ENCODE assay signal across 17 cellular contexts in genomic region chr20:58833921-58834320, GRCh38. TPM values are rescaled to one million over a fixed set of nuclear protein-coding genes. Genes with fewer than 3 reads are reported as not detected.
DNase-seq lines count a peak whose midpoint lies in the region; ATAC-seq and TF ChIP-seq lines count a peak whose summit lies in the region.
"Had no signal": no experiment of that assay in that cellular context is flagged by ENCODE, and none has a peak within 500 bp of the region (broad histone marks: within the 10 kb centered on the region; RNA-seq: fewer than 3 reads in every experiment).

No MANE protein-coding gene starts in this region.

- intact Hi-C loops in testis (cut with DNase I; ENCODE audit: low total_unique reads) = no loop called here

- H3K27me3 ChIP-seq in BLaER1 = peaks cover under 1% of the 10 kb centered on the region; the same call in 1 of the 2 replicates
- no peaks in the 10 kb centered on the region for H3K27me3 ChIP-seq in testis

- TF ChIP-seq CTCF in fibroblast of villous mesenchyme (IDR thresholded peaks at IDR 0.05; ENCODE audit: insufficient read depth, low read depth, low read length) (no peak), testis (IDR thresholded peaks at IDR 0.05) (no peak)

- H4K20me1 ChIP-seq in BLaER1 = no peaks in the 10 kb centered on the region
- H4K20me1 ChIP-seq: BLaER1 treated with 17β-estradiol and CSF1 and Interleukin-3, amounts not matched to agents 10 nM and 100 nM had no signal

- H3K27ac ChIP-seq in BLaER1 = no peak overlapping the region
- no peak overlapping the region for H3K27ac ChIP-seq in testis
- H3K27ac ChIP-seq: BLaER1 treated with 17β-estradiol and CSF1 and Interleukin-3, amounts not matched to agents 10 nM and 100 nM; PC-9 had no signal

- DNase-seq in M059J (ENCODE audit: low read depth) (peak; percentile 38), NCI-H748 (lab: John Stamatoyannopoulos, UW; ENCODE audit: unreplicated experiment) (peak; percentile 86), fibroblast of villous mesenchyme (ENCODE audit: low read depth) (peak; percentile 45), testis (no peak), dedifferentiated amniotic fluid mesenchymal stem cell (ENCODE audit: extremely low spot score) (no peak), DMS53 treated with DMSO at 0.1 percent for 48 hours (lab: John Stamatoyannopoulos, UW; ENCODE audit: unreplicated experiment) (no peak)
- DNase-seq: CD8-positive, alpha-beta T cell; DMS79; NCI-H2029; NCI-H510A treated with DMSO at 0.1 percent for 48 hours; PC-9 had no signal

- no peak for TF ChIP-seq POLR2A in testis (IDR thresholded peaks at IDR 0.05)

- H3K4me2 ChIP-seq in BLaER1 = 0 out of 2 replicates have a peak overlapping the region, but pooled peaks have one; percentile 59
- H3K4me2 ChIP-seq: GM23338, PC-9 had no signal

- H3K36me3 ChIP-seq in BLaER1 = no peaks in the 10 kb centered on the region
- no peaks in the 10 kb centered on the region for H3K36me3 ChIP-seq in testis (ENCODE audit: low read depth, missing control alignments)
- H3K36me3 ChIP-seq: BLaER1 treated with 17β-estradiol and CSF1 and Interleukin-3, amounts not matched to agents 10 nM and 100 nM had no signal

- 90 to 97% methylated on average over 9 to 10 of the region's 10 CpGs for WGBS in testis, 2 donors

- peaks cover 38% of the 10 kb centered on the region for H3K4me1 ChIP-seq in BLaER1
- H3K4me1 ChIP-seq in testis = no peaks in the 10 kb centered on the region

- ATAC-seq in GM18909 (IDR thresholded peaks at IDR 0.05; ENCODE audit: poor library complexity, unreplicated experiment) = no peak
- ATAC-seq: CD8-positive, alpha-beta T cell; GM23338; HCT116; K562 had no signal

- H3K4me3 ChIP-seq in BLaER1 (no peak overlapping the region), fibroblast of villous mesenchyme (ENCODE audit: low read depth, low read length) (no peak overlapping the region), testis (no peak overlapping the region)
- H3K4me3 ChIP-seq: BLaER1 treated with 17β-estradiol and CSF1 and Interleukin-3, amounts not matched to agents 10 nM and 100 nM; GM23338; K562; PC-9 had no signal

- H3K9ac ChIP-seq in BLaER1 = no peak overlapping the region
- H3K9ac ChIP-seq: BLaER1 treated with 17β-estradiol and CSF1 and Interleukin-3, amounts not matched to agents 10 nM and 100 nM had no signal

- no peaks in the 10 kb centered on the region for H3K9me3 ChIP-seq in BLaER1
- no peaks in the 10 kb centered on the region for H3K9me3 ChIP-seq in testis

RNA-seq across cellular contexts. Expression of gene GNAS-AS1, which starts 16.8 kb away (rescaled TPM):
- total RNA-seq in M059J (2014; rRNA removed; shearing (Covaris generic)) = 1.0 TPM in 1 of 2 replicates, not detected in the other
- total RNA-seq in fibroblast of villous mesenchyme = 0.43 and 0.64 TPM in 2 replicates
- 1 to 10 TPM; 3.5 to 4.4 TPM for total RNA-seq in testis
- 1.1 TPM for polyA plus RNA-seq in testis (ENCODE audit: insufficient read depth, low read depth, low replicate concordance)

RNA-seq across cellular contexts. Expression of gene GNAS, which starts 18.6 kb away (rescaled TPM):
- 1,151 and 1,551 TPM in 2 replicates for total RNA-seq in M059J (2014; rRNA removed; shearing (Covaris generic))
- total RNA-seq in fibroblast of villous mesenchyme (345 and 361 TPM in 2 replicates), testis (100 to 1,000 TPM; 880 to 885 TPM)
- 716 TPM for polyA plus RNA-seq in testis (ENCODE audit: insufficient read depth, low read depth, low replicate concordance)

Comparison
In these comparisons a context has a peak if more than half of its experiments do, and no peak if none do; other contexts are left out.
1. DNase-seq: peak in M059J (single experiment), NCI-H748 (single experiment) and fibroblast of villous mesenchyme (single experiment); none in testis (single experiment), dedifferentiated amniotic fluid mesenchymal stem cell (single experiment) and DMS53 treated with DMSO at 0.1 percent for 48 hours (single experiment).